ENCODE assay signal across 9 cellular contexts in genomic region chr3:58167431-58168351, GRCh38. TPM values are rescaled to one million over a fixed set of nuclear protein-coding genes. Genes with fewer than 3 reads are reported as not detected.
DNase-seq lines count a peak whose midpoint lies in the region; ATAC-seq and TF ChIP-seq lines count a peak whose summit lies in the region.
"Had no signal": no experiment of that assay in that cellular context is flagged by ENCODE, and none has a peak within 500 bp of the region (broad histone marks: within the 10 kb centered on the region; RNA-seq: fewer than 3 reads in every experiment).

No MANE protein-coding gene starts in this region.

- DNase-seq in C1 segment of cervical spinal cord (lab: John Stamatoyannopoulos, UW) (peak in 11 of 14 donors; percentile 6 to 76 (median 29)), NAMALWA (ENCODE audit: low spot score) (peak; percentile 49), epithelial cell of proximal tubule (ENCODE audit: low read depth) (no peak), stromal cell of bone marrow (ENCODE audit: low read depth) (peak; percentile 37), cortex of kidney (lab: John Stamatoyannopoulos, UW) (no peak)
- peak; percentile 73 for DNase-seq in activated CD8-positive, alpha-beta memory T cell treated with anti-CD3 and anti-CD28 coated beads, Interleukin-2, amount 10 ng/mL, durations not matched to agents 7 days and 5 days
- peak; percentile 11 to 71 (median 50) for DNase-seq in naive thymus-derived CD8-positive, alpha-beta T cell

- TF ChIP-seq CTCF in epithelial cell of proximal tubule (conservative IDR thresholded peaks at IDR 0.05; ENCODE audit: low read depth, low read length) = peak; percentile 96

- H3K4me1 Mint-ChIP-seq in activated CD8-positive, alpha-beta memory T cell treated with anti-CD3 and anti-CD28 coated beads, Interleukin-2, amount 10 ng/mL, durations not matched to agents 7 days and 5 days = no peaks in the 10 kb centered on the region
- H3K4me1 Mint-ChIP-seq in naive thymus-derived CD8-positive, alpha-beta T cell = no peaks in the 10 kb centered on the region

- ATAC-seq in GM19455 (IDR thresholded peaks at IDR 0.05; ENCODE audit: unreplicated experiment) = peak; percentile 68
- peak; percentile 91 for ATAC-seq in activated CD8-positive, alpha-beta memory T cell treated with anti-CD3 and anti-CD28 coated beads, Interleukin-2, amount 10 ng/mL, durations not matched to agents 7 days and 5 days
- peak; percentile 88 for ATAC-seq in naive thymus-derived CD8-positive, alpha-beta T cell

- POLR2A ChIA-PET in naive thymus-derived CD8-positive, alpha-beta T cell (lab: Charles Lee) = interaction anchor here (1.0 to 1.6 kb wide), 2 partner anchors 51 to 159 kb away, joined by 3 read pairs; no protein-coding TSS in a partner anchor

- no peaks in the 10 kb centered on the region for H3K27me3 Mint-ChIP-seq in activated CD8-positive, alpha-beta memory T cell treated with anti-CD3 and anti-CD28 coated beads, Interleukin-2, amount 10 ng/mL, durations not matched to agents 7 days and 5 days
- H3K27me3 Mint-ChIP-seq in naive thymus-derived CD8-positive, alpha-beta T cell = no peaks in the 10 kb centered on the region

- H3K4me3 ChIP-seq in epithelial cell of proximal tubule (ENCODE audit: low read depth, low read length) = no peak overlapping the region

- no peak overlapping the region for H3K27ac Mint-ChIP-seq in activated CD8-positive, alpha-beta memory T cell treated with anti-CD3 and anti-CD28 coated beads, Interleukin-2, amount 10 ng/mL, durations not matched to agents 7 days and 5 days
- H3K27ac Mint-ChIP-seq in naive thymus-derived CD8-positive, alpha-beta T cell = peak overlapping the region in 3 of 10 donors; percentile 20 to 64 (median 40)

- CTCF ChIA-PET in activated CD8-positive, alpha-beta memory T cell treated with anti-CD3 and anti-CD28 coated beads, Interleukin-2, amount 10 ng/mL, durations not matched to agents 7 days and 5 days (lab: Charles Lee) = interaction anchor here (0.6 to 4.5 kb wide), 18 partner anchors 10 to 770 kb away, joined by 3 to 48 read pairs (median 4); partner anchors contain the start of gene FLNB

- no peak overlapping the region for H3K4me3 Mint-ChIP-seq in activated CD8-positive, alpha-beta memory T cell treated with anti-CD3 and anti-CD28 coated beads, Interleukin-2, amount 10 ng/mL, durations not matched to agents 7 days and 5 days
- no peak overlapping the region for H3K4me3 Mint-ChIP-seq in naive thymus-derived CD8-positive, alpha-beta T cell

- H3K9me3 Mint-ChIP-seq in activated CD8-positive, alpha-beta memory T cell treated with anti-CD3 and anti-CD28 coated beads, Interleukin-2, amount 10 ng/mL, durations not matched to agents 7 days and 5 days (ENCODE audit: low read depth) = no peaks in the 10 kb centered on the region
- H3K9me3 Mint-ChIP-seq in naive thymus-derived CD8-positive, alpha-beta T cell = no peaks in the 10 kb centered on the region

- H3K36me3 Mint-ChIP-seq in activated CD8-positive, alpha-beta memory T cell treated with anti-CD3 and anti-CD28 coated beads, Interleukin-2, amount 10 ng/mL, durations not matched to agents 7 days and 5 days = no peaks in the 10 kb centered on the region
- H3K36me3 Mint-ChIP-seq in naive thymus-derived CD8-positive, alpha-beta T cell = peaks cover 0 to 67% (median 10%) of the 10 kb centered on the region in 3 donors

RNA-seq across cellular contexts. Expression of gene DNASE1L3, which starts 43.1 kb away (rescaled TPM):
- not detected for total RNA-seq in activated CD8-positive, alpha-beta memory T cell treated with anti-CD3 and anti-CD28 coated beads, Interleukin-2, amount 10 ng/mL, durations not matched to agents 7 days and 5 days
- not detected in 2 replicates for total RNA-seq in epithelial cell of proximal tubule
- under 1 TPM in 1 of 2 experiments, not detected in 1; 0.66 TPM for total RNA-seq in naive thymus-derived CD8-positive, alpha-beta T cell
- polyA plus RNA-seq in naive thymus-derived CD8-positive, alpha-beta T cell = not detected
- total RNA-seq: NCI-H460 had no signal

Comparison
In these comparisons a context has a peak if more than half of its experiments do, and no peak if none do; other contexts are left out.
1. DNase-seq: peak in C1 segment of cervical spinal cord (11 of 14), NAMALWA (single experiment), activated CD8-positive, alpha-beta memory T cell treated with anti-CD3 and anti-CD28 coated beads, Interleukin-2, amount 10 ng/mL, durations not matched to agents 7 days and 5 days (single experiment), naive thymus-derived CD8-positive, alpha-beta T cell (10 of 10) and stromal cell of bone marrow (single experiment); none in epithelial cell of proximal tubule (single experiment) and cortex of kidney (single experiment).
2. Peak in every context shown above with its lines, with median percentiles within 50 percentile points of each other: ATAC-seq.